ENCODE assay signal across 19 cellular contexts in the genomic region with DNA sequence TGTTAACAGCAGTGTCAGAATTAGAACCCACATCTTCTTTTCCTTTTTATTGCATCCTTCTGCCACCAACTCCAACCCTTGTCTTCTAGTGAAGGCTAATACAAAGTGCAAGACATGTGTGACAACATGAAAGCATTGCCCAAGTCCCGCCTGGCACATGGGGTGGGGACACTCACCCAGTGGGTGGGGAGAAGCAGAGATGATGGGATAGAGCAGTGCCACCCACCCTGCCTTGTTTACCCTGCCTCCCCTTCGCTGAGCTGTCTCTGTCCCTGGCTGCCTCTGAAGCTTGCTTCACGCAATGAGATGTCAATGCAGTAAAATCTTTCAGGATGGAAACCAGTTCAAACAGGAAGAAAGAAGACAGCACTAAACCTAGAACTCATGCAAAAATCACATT.
DNase-seq lines count a peak whose midpoint lies in the region; ATAC-seq and TF ChIP-seq lines count a peak whose summit lies in the region.
"Had no signal": no experiment of that assay in that cellular context is flagged by ENCODE, and none has a peak within 500 bp of the region (broad histone marks: within the 10 kb centered on the region; RNA-seq: fewer than 3 reads in every experiment).

No MANE protein-coding gene starts in this region.

- DNase-seq in CD14-positive monocyte (ENCODE audit: low spot score) (no peak), NCI-H446 (lab: John Stamatoyannopoulos, UW) (no peak), Right ventricle myocardium superior (no peak)
- no peak for DNase-seq in activated CD4-positive, alpha-beta memory T cell treated with anti-CD3 and anti-CD28 coated beads, Interleukin-2, amount 10 ng/mL, durations not matched to agents 7 days and 5 days
- DNase-seq in natural killer cell treated with Interleukin-12 subunit alpha and Interleukin-12 subunit beta and Interleukin-15 and Interleukin-18, amount 100 ng/mL, for 72 hours (ENCODE audit: low spot score) = no peak
- no peak for DNase-seq in activated naive CD4-positive, alpha-beta T cell treated with anti-CD3 and anti-CD28 coated beads, Interleukin-2, amount 50 U/mL, for 16 hours
- DNase-seq: ACHN; activated CD4-positive, alpha-beta T cell treated with anti-CD3 and anti-CD28 coated beads, Interleukin-2, amount 10 ng/mL, durations not matched to agents 7 days and 5 days; activated naive CD4-positive, alpha-beta T cell treated with Interleukin-2 at 50 U/mL for 16 hours; activated T-cell treated with anti-CD3 and anti-CD28 coated beads for 4 hours; brain microvascular endothelial cell; DMS 273 treated with DMSO at 0.1 percent for 48 hours; effector CD8-positive, alpha-beta T cell; erythroblast; heart right ventricle; KBM-7; NCI-H1694 treated with DMSO at 0.1 percent for 48 hours; stimulated activated CD8-positive, alpha-beta memory T cell treated with anti-CD3 and anti-CD28 coated beads, Interleukin-4, amount 100 ng/mL, for 48 hours had no signal

- CTCF ChIA-PET in activated CD4-positive, alpha-beta memory T cell treated with anti-CD3 and anti-CD28 coated beads, Interleukin-2, amount 10 ng/mL, durations not matched to agents 7 days and 5 days (lab: Charles Lee) = no interaction called here

- peak; percentile 35 for ATAC-seq in GM21529 (IDR thresholded peaks at IDR 0.05; ENCODE audit: unreplicated experiment)
- ATAC-seq in natural killer cell treated with Interleukin-12 subunit alpha and Interleukin-12 subunit beta and Interleukin-15 and Interleukin-18, amount 100 ng/mL, for 72 hours = peak in 1 of 2 donors; percentile 52
- no peak for ATAC-seq in Right ventricle myocardium superior (ENCODE audit: poor library complexity)
- ATAC-seq: heart right ventricle had no signal

- POLR2A ChIA-PET in activated CD4-positive, alpha-beta memory T cell treated with anti-CD3 and anti-CD28 coated beads, Interleukin-2, amount 10 ng/mL, durations not matched to agents 7 days and 5 days (lab: Charles Lee) = no interaction called here

- peak overlapping the region; percentile 21 to 88 (median 81) for H3K27ac Mint-ChIP-seq in CD14-positive monocyte
- peak overlapping the region; percentile 16 for H3K27ac Mint-ChIP-seq in activated CD4-positive, alpha-beta memory T cell treated with anti-CD3 and anti-CD28 coated beads, Interleukin-2, amount 10 ng/mL, durations not matched to agents 7 days and 5 days
- peak overlapping the region; percentile 11 to 66 for H3K27ac Mint-ChIP-seq in natural killer cell treated with Interleukin-12 subunit alpha and Interleukin-12 subunit beta and Interleukin-15 and Interleukin-18, amount 100 ng/mL, for 72 hours
- H3K27ac Mint-ChIP-seq: activated CD4-positive, alpha-beta T cell treated with anti-CD3 and anti-CD28 coated beads, Interleukin-2, amount 10 ng/mL, durations not matched to agents 7 days and 5 days had no signal

- peaks cover 52 to 69% of the 10 kb centered on the region in 2 donors for H3K36me3 Mint-ChIP-seq in CD14-positive monocyte
- H3K36me3 Mint-ChIP-seq in activated CD4-positive, alpha-beta memory T cell treated with anti-CD3 and anti-CD28 coated beads, Interleukin-2, amount 10 ng/mL, durations not matched to agents 7 days and 5 days (ENCODE audit: low read depth) = peaks cover 33% of the 10 kb centered on the region
- peaks cover 6% of the 10 kb centered on the region for H3K36me3 Mint-ChIP-seq in natural killer cell treated with Interleukin-12 subunit alpha and Interleukin-12 subunit beta and Interleukin-15 and Interleukin-18, amount 100 ng/mL, for 72 hours

- no peak for TF ChIP-seq CTCF in CD14-positive monocyte (IDR thresholded peaks at IDR 0.05)

- no peak overlapping the region for H3K4me3 Mint-ChIP-seq in CD14-positive monocyte
- no peak overlapping the region for H3K4me3 Mint-ChIP-seq in activated CD4-positive, alpha-beta memory T cell treated with anti-CD3 and anti-CD28 coated beads, Interleukin-2, amount 10 ng/mL, durations not matched to agents 7 days and 5 days
- H3K4me3 Mint-ChIP-seq in natural killer cell treated with Interleukin-12 subunit alpha and Interleukin-12 subunit beta and Interleukin-15 and Interleukin-18, amount 100 ng/mL, for 72 hours = no peak overlapping the region
- H3K4me3 Mint-ChIP-seq: activated CD4-positive, alpha-beta T cell treated with anti-CD3 and anti-CD28 coated beads, Interleukin-2, amount 10 ng/mL, durations not matched to agents 7 days and 5 days had no signal

- H3K9me3 Mint-ChIP-seq in CD14-positive monocyte = no peaks in the 10 kb centered on the region
- H3K9me3 Mint-ChIP-seq in activated CD4-positive, alpha-beta memory T cell treated with anti-CD3 and anti-CD28 coated beads, Interleukin-2, amount 10 ng/mL, durations not matched to agents 7 days and 5 days = no peaks in the 10 kb centered on the region
- H3K9me3 Mint-ChIP-seq in natural killer cell treated with Interleukin-12 subunit alpha and Interleukin-12 subunit beta and Interleukin-15 and Interleukin-18, amount 100 ng/mL, for 72 hours = no peaks in the 10 kb centered on the region
- H3K9me3 Mint-ChIP-seq: activated CD4-positive, alpha-beta T cell treated with anti-CD3 and anti-CD28 coated beads, Interleukin-2, amount 10 ng/mL, durations not matched to agents 7 days and 5 days had no signal

- intact Hi-C loops in CD14-positive monocyte (cut with micrococcal nuclease) (no loop called here), Right ventricle myocardium superior (cut with DNase I) (no loop called here)

- H3K27me3 Mint-ChIP-seq in CD14-positive monocyte (ENCODE audit: low read depth in 3 of 3) = no peaks in the 10 kb centered on the region
- H3K27me3 Mint-ChIP-seq in activated CD4-positive, alpha-beta memory T cell treated with anti-CD3 and anti-CD28 coated beads, Interleukin-2, amount 10 ng/mL, durations not matched to agents 7 days and 5 days = no peaks in the 10 kb centered on the region
- no peaks in the 10 kb centered on the region for H3K27me3 Mint-ChIP-seq in natural killer cell treated with Interleukin-12 subunit alpha and Interleukin-12 subunit beta and Interleukin-15 and Interleukin-18, amount 100 ng/mL, for 72 hours
- H3K27me3 Mint-ChIP-seq: activated CD4-positive, alpha-beta T cell treated with anti-CD3 and anti-CD28 coated beads, Interleukin-2, amount 10 ng/mL, durations not matched to agents 7 days and 5 days had no signal

- peaks cover 34% of the 10 kb centered on the region for H3K4me1 Mint-ChIP-seq in CD14-positive monocyte
- peaks cover 36% of the 10 kb centered on the region for H3K4me1 Mint-ChIP-seq in activated CD4-positive, alpha-beta memory T cell treated with anti-CD3 and anti-CD28 coated beads, Interleukin-2, amount 10 ng/mL, durations not matched to agents 7 days and 5 days
- H3K4me1 Mint-ChIP-seq in natural killer cell treated with Interleukin-12 subunit alpha and Interleukin-12 subunit beta and Interleukin-15 and Interleukin-18, amount 100 ng/mL, for 72 hours (ENCODE audit: low read depth in 2 of 2) = peaks cover 40 to 48% of the 10 kb centered on the region in 2 donors

Comparison
In these comparisons a context has a peak if more than half of its experiments do, and no peak if none do; other contexts are left out.
1. H3K27ac Mint-ChIP-seq: peak in every context shown above with its lines; median percentile 81 in CD14-positive monocyte; 38 in natural killer cell treated with Interleukin-12 subunit alpha and Interleukin-12 subunit beta and Interleukin-15 and Interleukin-18, amount 100 ng/mL, for 72 hours; 16 in activated CD4-positive, alpha-beta memory T cell treated with anti-CD3 and anti-CD28 coated beads, Interleukin-2, amount 10 ng/mL, durations not matched to agents 7 days and 5 days.